ENCODE assay signal across 2 cellular contexts in the genomic region with DNA sequence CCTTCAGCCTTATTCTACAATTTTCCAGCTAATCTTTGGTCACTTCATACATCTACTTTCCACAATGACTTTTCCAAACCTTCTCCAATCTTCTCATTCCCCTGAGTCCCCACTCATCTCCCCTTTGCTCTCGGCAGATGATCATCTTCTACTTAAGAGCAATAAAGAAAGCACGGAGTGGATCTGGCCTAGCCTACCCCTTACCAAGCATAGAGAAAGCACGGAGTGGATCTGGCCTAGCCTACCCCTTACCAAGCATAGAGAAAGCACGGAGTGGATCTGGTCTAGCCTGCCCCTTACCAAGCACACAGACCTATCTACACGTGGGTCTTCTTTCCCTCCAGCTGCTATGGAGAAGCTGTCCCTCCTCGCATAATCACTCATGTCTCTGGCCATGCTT.
TF ChIP-seq lines count a peak whose summit lies in the region.

No MANE protein-coding gene starts in this region.

TF ChIP-seq in GM23338, 12 proteins besides CTCF, POLR2A, EP300 and RAD21:
- no peak for TF ChIP-seq STAT1 (IDR thresholded peaks at IDR 0.05; ENCODE audit: unreplicated experiment)

TF ChIP-seq in H1, 55 proteins besides CTCF, POLR2A, EP300 and RAD21:
- TF ChIP-seq ATF2 (IDR thresholded peaks at IDR 0.05; ENCODE audit: low read length) (no peak), CTBP2 (IDR thresholded peaks at IDR 0.05; ENCODE audit: borderline replicate concordance, insufficient read depth, insufficient read length, low read length) (no peak), RXRA (IDR thresholded peaks at IDR 0.05; ENCODE audit: insufficient read depth, low read depth, low read length) (no peak), SP1 (IDR thresholded peaks at IDR 0.05; ENCODE audit: low read depth, low read length) (peak; percentile 97), JUND (IDR thresholded peaks at IDR 0.05; ENCODE audit: low read length) (no peak), EGR1 (IDR thresholded peaks at IDR 0.05; ENCODE audit: borderline replicate concordance, low read depth, low read length) (no peak), RNF2 (IDR thresholded peaks at IDR 0.05; ENCODE audit: borderline replicate concordance, low read depth, low read length, missing control alignments, poor library complexity, severe bottlenecking) (no peak), CHD2 (IDR thresholded peaks at IDR 0.05; ENCODE audit: low read length) (no peak), HDAC6 (IDR thresholded peaks at IDR 0.05; ENCODE audit: low read depth, low read length) (no peak), E2F6 (IDR thresholded peaks at IDR 0.05) (no peak), RFX5 (IDR thresholded peaks at IDR 0.05; ENCODE audit: borderline replicate concordance, low read depth, low read length) (peak; percentile 54; the same call in 1 of the 2 replicates), KDM1A (IDR thresholded peaks at IDR 0.05; ENCODE audit: borderline replicate concordance, low read length) (no peak), KDM5A (IDR thresholded peaks at IDR 0.05; ENCODE audit: low read length) (no peak), BRCA1 (IDR thresholded peaks at IDR 0.05; ENCODE audit: low read depth, low read length) (no peak)
TF ChIP-seq in H1: peak in this region for 2.
